Comparison of ENCODE assay signal across 2 cellular contexts in the genomic region with DNA sequence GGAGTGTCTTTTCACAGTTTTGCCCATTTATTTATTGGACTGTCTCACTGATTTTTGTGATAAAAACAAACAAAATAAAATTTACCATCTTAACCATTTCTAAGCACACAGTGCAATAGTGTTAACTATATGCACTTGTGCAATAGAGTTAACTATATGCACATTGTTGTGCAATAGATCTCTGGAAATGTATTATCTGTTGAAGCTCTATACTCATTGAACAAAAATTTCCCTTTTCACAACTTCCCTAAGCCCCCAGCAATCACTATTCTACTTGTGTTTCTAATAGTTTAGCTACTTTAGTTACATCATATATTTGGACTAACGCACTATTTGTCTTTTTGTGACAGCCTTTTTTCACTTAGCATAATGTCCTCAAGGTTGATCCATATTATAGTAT.
TF ChIP-seq lines count a peak whose summit lies in the region.

No MANE protein-coding gene starts in this region.

TF ChIP-seq in IMR-90, 13 proteins besides CTCF, POLR2A, EP300 and RAD21:
- no peak for TF ChIP-seq NFE2L2 (IDR thresholded peaks at IDR 0.05; ENCODE audit: low read depth, low read length)
- TF ChIP-seq CEBPB (IDR thresholded peaks at IDR 0.05; ENCODE audit: low read depth, low read length), result peak; percentile 87
- no peak for TF ChIP-seq FOS (IDR thresholded peaks at IDR 0.05; ENCODE audit: low read depth, low read length)

TF ChIP-seq in GM12891, 5 proteins besides CTCF, POLR2A, EP300 and RAD21:
- no peak for TF ChIP-seq POLR2AphosphoS5 (IDR thresholded peaks at IDR 0.05; ENCODE audit: low read depth, low read length)
- TF ChIP-seq POU2F2 (IDR thresholded peaks at IDR 0.05; ENCODE audit: low read depth, low read length), result no peak
- TF ChIP-seq SPI1 (IDR thresholded peaks at IDR 0.05; ENCODE audit: low read depth, low read length), result no peak
- TF ChIP-seq PAX5 (IDR thresholded peaks at IDR 0.05; ENCODE audit: insufficient read depth, low read length, severe bottlenecking), result no peak
- no peak for TF ChIP-seq TAF1 (IDR thresholded peaks at IDR 0.05; ENCODE audit: low read depth, low read length)
